8 cellular contexts compared by ENCODE assay signal in the genomic region with DNA sequence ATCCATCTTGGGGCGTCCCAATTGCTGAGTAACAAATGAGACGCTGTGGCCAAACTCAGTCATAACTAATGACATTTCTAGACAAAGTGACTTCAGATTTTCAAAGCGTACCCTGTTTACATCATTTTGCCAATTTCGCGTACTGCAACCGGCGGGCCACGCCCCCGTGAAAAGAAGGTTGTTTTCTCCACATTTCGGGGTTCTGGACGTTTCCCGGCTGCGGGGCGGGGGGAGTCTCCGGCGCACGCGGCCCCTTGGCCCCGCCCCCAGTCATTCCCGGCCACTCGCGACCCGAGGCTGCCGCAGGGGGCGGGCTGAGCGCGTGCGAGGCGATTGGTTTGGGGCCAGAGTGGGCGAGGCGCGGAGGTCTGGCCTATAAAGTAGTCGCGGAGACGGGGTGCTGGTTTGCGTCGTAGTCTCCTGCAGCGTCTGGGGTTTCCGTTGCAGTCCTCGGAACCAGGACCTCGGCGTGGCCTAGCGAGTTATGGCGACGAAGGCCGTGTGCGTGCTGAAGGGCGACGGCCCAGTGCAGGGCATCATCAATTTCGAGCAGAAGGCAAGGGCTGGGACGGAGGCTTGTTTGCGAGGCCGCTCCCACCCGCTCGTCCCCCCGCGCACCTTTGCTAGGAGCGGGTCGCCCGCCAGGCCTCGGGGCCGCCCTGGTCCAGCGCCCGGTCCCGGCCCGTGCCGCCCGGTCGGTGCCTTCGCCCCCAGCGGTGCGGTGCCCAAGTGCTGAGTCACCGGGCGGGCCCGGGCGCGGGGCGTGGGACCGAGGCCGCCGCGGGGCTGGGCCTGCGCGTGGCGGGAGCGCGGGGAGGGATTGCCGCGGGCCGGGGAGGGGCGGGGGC. TPM values are rescaled to one million over a fixed set of nuclear protein-coding genes. Genes with fewer than 3 reads are reported as not detected.
DNase-seq lines count a peak whose midpoint lies in the region; ATAC-seq and TF ChIP-seq lines count a peak whose summit lies in the region.

TSS of gene SOD1 (plus strand) at position 408 of the 848 bp plus-strand sequence. CDS start at position 485, 77 bp downstream.

- ATAC-seq in GM19025 (IDR thresholded peaks at IDR 0.05; ENCODE audit: low read depth, unreplicated experiment) (peak; percentile 95), HG03280 (IDR thresholded peaks at IDR 0.05; ENCODE audit: unreplicated experiment) (peak; percentile 94), activated B cell treated with CpG ODN at 0.5 μM for 24 hours (ENCODE audit: low read depth) (peak; percentile 97)

- intact Hi-C loops in activated B cell treated with CpG ODN at 0.5 μM for 24 hours (cut with micrococcal nuclease) = loop anchor here (1.0 to 5.0 kb wide), 9 partner anchors 8 to 1983 kb away; partner anchors contain the start of genes CFAP298, CRYZL1, ITSN1 and MIS18A

- H3K36me3 Mint-ChIP-seq in activated B cell treated with CpG ODN at 0.5 μM for 24 hours (ENCODE audit: low read depth) (peaks cover 27% of the 10 kb centered on the region), immature natural killer cell (peaks cover 0 to 4% (median 3%) of the 10 kb centered on the region in 3 donors)

- peak; percentile 78 for DNase-seq in AG09319 (ENCODE audit: extremely low read depth, low read depth)
- peak; percentile 99 for DNase-seq in NCI-H345 (lab: John Stamatoyannopoulos, UW)
- DNase-seq in activated B cell treated with CpG ODN at 0.5 μM for 24 hours = peak; percentile 93
- peak; percentile 91 to 95 for DNase-seq in cardiac fibroblast (ENCODE audit: low read depth in 2 of 2)
- DNase-seq in immature natural killer cell = peak; percentile 93 to 94 (median 93)
- DNase-seq in smooth muscle cell of the brain vasculature (ENCODE audit: low read depth, low spot score) = peak; percentile 58

- H3K4me3 Mint-ChIP-seq in activated B cell treated with CpG ODN at 0.5 μM for 24 hours = peak within 1 kb of the TSS; percentile 99
- peak within 1 kb of the TSS; percentile 98 to 100 (median 99) for H3K4me3 Mint-ChIP-seq in immature natural killer cell

- peak within 1 kb of the TSS; percentile 88 to 91 for H3K4me3 ChIP-seq in cardiac fibroblast (replicated peaks in 1 of 2; ENCODE audit: low read depth in 2 of 2, low read length in 2 of 2)

- POLR2A ChIA-PET in activated B cell treated with CpG ODN at 0.5 μM for 24 hours (lab: Charles Lee) = no interaction called here

- CTCF ChIA-PET in activated B cell treated with CpG ODN at 0.5 μM for 24 hours (lab: Charles Lee) = no interaction called here

- H3K4me1 Mint-ChIP-seq in activated B cell treated with CpG ODN at 0.5 μM for 24 hours = peaks cover 64% of the 10 kb centered on the region
- peaks cover 44 to 61% of the 10 kb centered on the region in 2 donors for H3K4me1 Mint-ChIP-seq in immature natural killer cell

- peak within 1 kb of the TSS; percentile 96 for H3K27ac Mint-ChIP-seq in activated B cell treated with CpG ODN at 0.5 μM for 24 hours
- H3K27ac Mint-ChIP-seq in immature natural killer cell = peak within 1 kb of the TSS; percentile 88 to 100 (median 98)

- H3K9me3 Mint-ChIP-seq in activated B cell treated with CpG ODN at 0.5 μM for 24 hours (no peaks in the 10 kb centered on the region), immature natural killer cell (peaks cover 0 to 1% (median 0%) of the 10 kb centered on the region in 6 donors)

- TF ChIP-seq CTCF in AG09319 (IDR thresholded peaks at IDR 0.05; ENCODE audit: low read depth, low read length) = no peak
- no peak for TF ChIP-seq CTCF in activated B cell treated with CpG ODN at 0.5 μM for 24 hours (IDR thresholded peaks at IDR 0.05)
- no peak for TF ChIP-seq CTCF in cardiac fibroblast (IDR thresholded peaks at IDR 0.05; ENCODE audit: low read depth, low read length)

- no peaks in the 10 kb centered on the region for H3K27me3 Mint-ChIP-seq in activated B cell treated with CpG ODN at 0.5 μM for 24 hours
- H3K27me3 Mint-ChIP-seq in immature natural killer cell (ENCODE audit: low read depth in 3 of 3) = peaks cover 1 to 8% (median 8%) of the 10 kb centered on the region in 3 donors

RNA-seq across cellular contexts. Expression of gene SOD1, which starts in this region (rescaled TPM):
- 107 and 131 TPM in 2 replicates for total RNA-seq in activated B cell treated with CpG ODN at 0.5 μM for 24 hours
- 100 to 1,000 TPM; 265 to 433 (median 333) TPM for polyA plus RNA-seq in immature natural killer cell

Comparison
In these comparisons a context has a peak if more than half of its experiments do, and no peak if none do; other contexts are left out.
1. Peak in every context shown above with its lines: DNase-seq, ATAC-seq and H3K4me3 ChIP-seq.